19 cellular contexts compared by ENCODE assay signal in the genomic region with DNA sequence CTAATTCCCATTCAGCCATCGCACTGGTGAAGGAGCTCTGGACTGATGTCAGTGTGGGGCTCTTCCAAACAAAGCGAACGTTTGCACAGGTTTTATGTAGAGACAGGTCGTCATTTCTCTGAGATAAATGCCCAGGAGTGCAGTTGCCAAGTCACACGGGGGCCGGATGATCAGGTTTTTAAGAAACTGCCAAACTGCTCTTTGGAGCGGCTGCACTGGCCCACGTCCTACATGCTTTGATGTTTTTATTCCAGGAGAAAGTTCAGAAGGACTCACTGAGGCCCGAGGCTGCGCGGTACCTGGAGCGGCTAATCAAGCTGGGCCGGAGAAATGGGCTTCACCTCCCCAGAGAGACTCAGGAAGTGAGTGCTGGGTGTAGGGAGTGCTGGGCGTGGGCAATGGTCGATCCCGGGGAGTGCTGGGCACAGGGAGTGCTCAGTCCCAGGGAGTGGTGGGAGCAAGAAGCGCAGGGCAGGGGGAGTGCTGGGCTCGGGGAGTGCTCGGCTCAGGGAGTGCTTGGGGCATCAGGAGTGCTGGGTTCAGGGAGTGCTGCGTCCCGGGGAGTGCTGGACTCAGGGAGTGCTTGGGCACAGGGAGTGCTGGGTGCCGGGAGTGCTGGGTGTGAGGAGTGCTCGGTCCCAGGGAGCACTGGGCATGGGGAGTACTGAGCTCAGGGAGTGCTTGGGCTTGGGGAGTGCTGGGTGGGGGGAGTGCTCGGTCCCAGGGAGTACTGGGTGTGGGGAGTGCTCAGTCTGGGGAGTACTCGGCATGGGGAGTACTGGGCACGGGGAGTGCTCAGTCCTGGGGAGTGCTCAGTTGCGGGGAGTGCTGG. TPM values are rescaled to one million over a fixed set of nuclear protein-coding genes. Genes with fewer than 3 reads are reported as not detected.
DNase-seq lines count a peak whose midpoint lies in the region; ATAC-seq and TF ChIP-seq lines count a peak whose summit lies in the region.
"Had no signal": no experiment of that assay in that cellular context is flagged by ENCODE, and none has a peak within 500 bp of the region (broad histone marks: within the 10 kb centered on the region; RNA-seq: fewer than 3 reads in every experiment).

No MANE protein-coding gene starts in this region.

- no peak overlapping the region for H3K4me2 ChIP-seq in H9 (ENCODE audit: insufficient read depth, insufficient read length, low read length)
- H3K4me2 ChIP-seq: hepatocyte had no signal

- H3K14ac ChIP-seq in H9 (ENCODE audit: insufficient read depth, low read length): no peak overlapping the region

- H3K27me3 Mint-ChIP-seq in H9 (ENCODE audit: low read depth): no peaks in the 10 kb centered on the region
- H3K27me3 Mint-ChIP-seq in endothelial cell (ENCODE audit: unreplicated experiment): peaks cover 5% of the 10 kb centered on the region
- no peaks in the 10 kb centered on the region for H3K27me3 Mint-ChIP-seq in natural killer cell treated with Interleukin-12 subunit alpha and Interleukin-12 subunit beta and Interleukin-15 and Interleukin-18, amount 100 ng/mL, for 72 hours
- H3K27me3 Mint-ChIP-seq: type B pancreatic cell had no signal

- no peaks in the 10 kb centered on the region for H3K23me2 ChIP-seq in H9 (ENCODE audit: insufficient read length, low read depth, low read length, poor library complexity, severe bottlenecking)

- H3K27me3 ChIP-seq in H9 (ENCODE audit: insufficient read depth, low read length): no peaks in the 10 kb centered on the region
- H3K27me3 ChIP-seq: hepatocyte had no signal

- H4K91ac ChIP-seq in H9 (ENCODE audit: insufficient read length, low read depth, low read length): no peak overlapping the region

- H3K4me1 Mint-ChIP-seq in H9 (peaks cover 0 to 2% of the 10 kb centered on the region in 2 experiments; a peak in 1 of 4 replicates), endothelial cell (ENCODE audit: unreplicated experiment) (no peaks in the 10 kb centered on the region)
- H3K4me1 Mint-ChIP-seq in natural killer cell treated with Interleukin-12 subunit alpha and Interleukin-12 subunit beta and Interleukin-15 and Interleukin-18, amount 100 ng/mL, for 72 hours (ENCODE audit: low read depth in 2 of 2): no peaks in the 10 kb centered on the region

- H3K4ac ChIP-seq in H9 (ENCODE audit: low read depth, low read length): no peak overlapping the region

- H3K27ac Mint-ChIP-seq in H9 (peak overlapping the region; percentile 14 to 72 (median 49); a peak in 4 of 7 replicates), endothelial cell (ENCODE audit: unreplicated experiment) (no peak overlapping the region)
- H3K27ac Mint-ChIP-seq in natural killer cell treated with Interleukin-12 subunit alpha and Interleukin-12 subunit beta and Interleukin-15 and Interleukin-18, amount 100 ng/mL, for 72 hours: no peak overlapping the region
- H3K27ac Mint-ChIP-seq: activated naive CD4-positive, alpha-beta T cell treated with anti-CD3 and anti-CD28 coated beads for 36 hours; type B pancreatic cell had no signal

- H2BK15ac ChIP-seq in H9 (ENCODE audit: low read depth, low read length): no peak overlapping the region

- H3K9me3 ChIP-seq in H9 (ENCODE audit: control insufficient read depth, low read depth, low read length): no peaks in the 10 kb centered on the region
- H3K9me3 ChIP-seq: psoas muscle had no signal

- H3K79me2 ChIP-seq in H9 (ENCODE audit: insufficient read depth, low read length): no peaks in the 10 kb centered on the region
- H3K79me2 ChIP-seq: hepatocyte had no signal

- H3T11ph ChIP-seq in H9 (ENCODE audit: low read length): no peak overlapping the region

- no peak overlapping the region for H3K18ac ChIP-seq in H9 (ENCODE audit: insufficient read length, low read depth, low read length)

- ATAC-seq in natural killer cell treated with Interleukin-12 subunit alpha and Interleukin-12 subunit beta and Interleukin-15 and Interleukin-18, amount 100 ng/mL, for 72 hours: peak; percentile 14 to 36
- ATAC-seq in left colon: no peak
- no peak for ATAC-seq in GM21723 (IDR thresholded peaks at IDR 0.05; ENCODE audit: unreplicated experiment)

- H4K20me1 ChIP-seq in H9 (ENCODE audit: control insufficient read depth, insufficient read depth, insufficient read length): no peaks in the 10 kb centered on the region

- no peak overlapping the region for H4K8ac ChIP-seq in H9 (replicated peaks; ENCODE audit: insufficient read length, low read depth, low read length)

- H2AFZ ChIP-seq in H9 (ENCODE audit: low read length): no peak overlapping the region
- H2AFZ ChIP-seq: hepatocyte had no signal

- H2BK5ac ChIP-seq in H9 (ENCODE audit: insufficient read length, low read length): no peak overlapping the region

- intact Hi-C loops in left colon (cut with DNase I, micrococcal nuclease): no loop called here

- no peak overlapping the region for H4K5ac ChIP-seq in H9 (ENCODE audit: insufficient read length, low read depth, low read length)

- TF ChIP-seq CTCF in H9 (conservative IDR thresholded peaks at IDR 0.05) (no peak), endothelial cell (IDR thresholded peaks at IDR 0.05; ENCODE audit: unreplicated experiment) (no peak)

- H3K36me3 Mint-ChIP-seq in H9 (ENCODE audit: insufficient read depth in 1 of 3, low read depth in 3 of 3) (peaks cover 47 to 80% (median 79%) of the 10 kb centered on the region in 3 experiments; a peak in 6 of 7 replicates), endothelial cell (ENCODE audit: low read depth, unreplicated experiment) (peaks cover 20% of the 10 kb centered on the region)
- no peaks in the 10 kb centered on the region for H3K36me3 Mint-ChIP-seq in natural killer cell treated with Interleukin-12 subunit alpha and Interleukin-12 subunit beta and Interleukin-15 and Interleukin-18, amount 100 ng/mL, for 72 hours

- no peak overlapping the region for H2BK120ac ChIP-seq in H9 (ENCODE audit: low read depth, low read length, poor library complexity, severe bottlenecking)

- H2AK5ac ChIP-seq in H9 (ENCODE audit: insufficient read length, low read length): no peak overlapping the region

- no peaks in the 10 kb centered on the region for H3K4me1 ChIP-seq in H9 (ENCODE audit: insufficient read depth, low read length)

- no peak overlapping the region for H3K27ac ChIP-seq in H9 (ENCODE audit: insufficient read length, low read depth, low read length)
- H3K27ac ChIP-seq: hepatocyte, psoas muscle had no signal

- no peak overlapping the region for H2BK12ac ChIP-seq in H9 (ENCODE audit: insufficient read length, low read depth, low read length)

- no CpG with 5 or more reads among the region's 27 CpGs for WGBS in H9 (ENCODE audit: extremely low coverage, insufficient read length, low lambda C conversion rate)

- no peaks in the 10 kb centered on the region for H3K9me3 Mint-ChIP-seq in H9
- no peaks in the 10 kb centered on the region for H3K9me3 Mint-ChIP-seq in endothelial cell (ENCODE audit: unreplicated experiment)
- H3K9me3 Mint-ChIP-seq in natural killer cell treated with Interleukin-12 subunit alpha and Interleukin-12 subunit beta and Interleukin-15 and Interleukin-18, amount 100 ng/mL, for 72 hours: no peaks in the 10 kb centered on the region
- H3K9me3 Mint-ChIP-seq: activated naive CD4-positive, alpha-beta T cell treated with anti-CD3 and anti-CD28 coated beads for 36 hours; type B pancreatic cell had no signal

- H3K23ac ChIP-seq in H9 (ENCODE audit: insufficient read length, low read depth, low read length): no peak overlapping the region

- no peak overlapping the region for H3K9ac ChIP-seq in H9 (ENCODE audit: extremely low read depth, insufficient read length, low read length)

- H2BK20ac ChIP-seq in H9 (ENCODE audit: low read depth, low read length, poor library complexity, severe bottlenecking): no peak overlapping the region

- H3K79me1 ChIP-seq in H9 (ENCODE audit: insufficient read depth, low read depth, low read length, poor library complexity, severe bottlenecking): peaks cover 2% of the 10 kb centered on the region

- no peak for DNase-seq in H9
- DNase-seq in endothelial cell (ENCODE audit: low spot score): no peak
- no peak for DNase-seq in natural killer cell treated with Interleukin-12 subunit alpha and Interleukin-12 subunit beta and Interleukin-15 and Interleukin-18, amount 100 ng/mL, for 72 hours (ENCODE audit: low spot score)
- DNase-seq in OCI-M2 (lab: John Stamatoyannopoulos, UW; ENCODE audit: unreplicated experiment): no peak
- DNase-seq in left colon: no peak
- DNase-seq: activated naive CD4-positive, alpha-beta T cell treated with anti-CD3 and anti-CD28 coated beads for 36 hours; effector CD8-positive, alpha-beta T cell; erythroblast; foreskin melanocyte; KBM-7; MM.1S; NCI-H1417 treated with DMSO at 0.1 percent for 48 hours; NCI-H2081 treated with DMSO at 0.1 percent for 48 hours; NCI-H345; NCI-H774; psoas muscle had no signal

- H3K56ac ChIP-seq in H9 (ENCODE audit: insufficient read length, low read depth, low read length): no peak overlapping the region

- H3K4me3 Mint-ChIP-seq in H9: no peak overlapping the region
- H3K4me3 Mint-ChIP-seq in endothelial cell (ENCODE audit: unreplicated experiment): peak overlapping the region; percentile 8
- H3K4me3 Mint-ChIP-seq in natural killer cell treated with Interleukin-12 subunit alpha and Interleukin-12 subunit beta and Interleukin-15 and Interleukin-18, amount 100 ng/mL, for 72 hours: no peak overlapping the region
- H3K4me3 Mint-ChIP-seq: activated naive CD4-positive, alpha-beta T cell treated with anti-CD3 and anti-CD28 coated beads for 36 hours; type B pancreatic cell had no signal

RNA-seq across cellular contexts. Expression of a gene that starts 10.7 kb away (rescaled TPM):
- total RNA-seq in H9 (2021) (150 and 153 TPM in 2 replicates), endothelial cell (ENCODE audit: unreplicated experiment) (56.8 TPM), left colon (10 to 100 TPM; 43.6 to 46.0 TPM)
- total RNA-seq in natural killer cell treated with Interleukin-12 subunit alpha and Interleukin-12 subunit beta and Interleukin-15 and Interleukin-18, amount 100 ng/mL, for 72 hours: 100 to 1,000 TPM; 105 to 224 TPM

RNA-seq across cellular contexts. Expression of a gene that starts 13.0 kb away (rescaled TPM):
- total RNA-seq in H9 (2021) (102 TPM in 2 replicates), endothelial cell (ENCODE audit: unreplicated experiment) (60.4 TPM), left colon (10 to 100 TPM; 39.6 to 52.3 TPM)
- total RNA-seq in natural killer cell treated with Interleukin-12 subunit alpha and Interleukin-12 subunit beta and Interleukin-15 and Interleukin-18, amount 100 ng/mL, for 72 hours: 100 to 1,000 TPM in 1 of 2 donors, 10 to 100 TPM in 1; 61.1 to 107 TPM

RNA-seq across cellular contexts. Expression of a gene that starts 23.6 kb away (rescaled TPM):
- total RNA-seq in H9 (2021) (5.9 and 6.6 TPM in 2 replicates), endothelial cell (ENCODE audit: unreplicated experiment) (9.0 TPM), left colon (1 to 10 TPM; 4.1 to 4.3 TPM)
- total RNA-seq in natural killer cell treated with Interleukin-12 subunit alpha and Interleukin-12 subunit beta and Interleukin-15 and Interleukin-18, amount 100 ng/mL, for 72 hours: 1 to 10 TPM in 1 of 2 donors, under 1 TPM in 1; 0.89 to 2.9 TPM

RNA-seq across cellular contexts. Expression of a gene that starts 45.2 kb away (rescaled TPM):
- total RNA-seq in H9 (2021) (7.5 and 7.8 TPM in 2 replicates), endothelial cell (ENCODE audit: unreplicated experiment) (13.9 TPM), left colon (1 to 10 TPM; 5.2 to 5.5 TPM)
- total RNA-seq in natural killer cell treated with Interleukin-12 subunit alpha and Interleukin-12 subunit beta and Interleukin-15 and Interleukin-18, amount 100 ng/mL, for 72 hours: 1 to 10 TPM; 2.6 to 3.0 TPM

RNA-seq across cellular contexts. Expression of a gene that starts 56.2 kb away (rescaled TPM):
- total RNA-seq in H9 (2021): 32.4 and 33.8 TPM in 2 replicates
- total RNA-seq in endothelial cell (ENCODE audit: unreplicated experiment): 28.7 TPM
- 10 to 100 TPM; 30.5 to 91.6 TPM for total RNA-seq in natural killer cell treated with Interleukin-12 subunit alpha and Interleukin-12 subunit beta and Interleukin-15 and Interleukin-18, amount 100 ng/mL, for 72 hours
- total RNA-seq in left colon: 10 to 100 TPM; 21.6 to 24.9 TPM

Comparison
In these comparisons a context has a peak if more than half of its experiments do, and no peak if none do; other contexts are left out.
1. H3K27ac Mint-ChIP-seq: peak in H9 (3 of 3); none in endothelial cell (single experiment) and natural killer cell treated with Interleukin-12 subunit alpha and Interleukin-12 subunit beta and Interleukin-15 and Interleukin-18, amount 100 ng/mL, for 72 hours (0 of 2).
2. ATAC-seq: peak in natural killer cell treated with Interleukin-12 subunit alpha and Interleukin-12 subunit beta and Interleukin-15 and Interleukin-18, amount 100 ng/mL, for 72 hours (2 of 2); none in left colon (single experiment) and GM21723 (single experiment).